ENCODE assay signal across 14 cellular contexts in the genomic region with DNA sequence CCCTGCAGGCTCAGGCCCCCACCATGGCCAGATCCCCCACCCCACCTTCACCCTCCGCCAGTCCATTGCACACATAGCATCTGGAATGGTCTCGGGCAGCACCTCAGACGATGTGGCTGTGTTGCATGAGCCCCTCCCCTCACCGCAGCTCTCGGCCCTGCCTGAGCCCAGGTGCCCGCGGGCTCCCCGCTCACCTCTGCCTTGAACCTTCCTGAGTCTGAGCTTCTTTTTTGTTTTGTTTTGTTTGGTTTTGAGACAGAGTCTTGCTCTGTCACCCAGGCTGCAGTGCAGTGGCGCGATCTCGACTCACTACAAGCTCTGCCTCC.
"Had no signal": no experiment of that assay in that cellular context is flagged by ENCODE, and none has a peak within 500 bp of the region (broad histone marks: within the 10 kb centered on the region; RNA-seq: fewer than 3 reads in every experiment).

No MANE protein-coding gene starts in this region.

- H3K27ac Mint-ChIP-seq: activated CD4-positive, alpha-beta memory T cell treated with anti-CD3 and anti-CD28 coated beads for 36 hours; activated naive CD4-positive, alpha-beta T cell treated with anti-CD3 and anti-CD28 coated beads for 36 hours; neural progenitor cell had no signal

- H3K27ac ChIP-seq: neural progenitor cell, pancreas, skin epidermis, stomach, thoracic aorta had no signal

- H3K4me1 ChIP-seq: neural progenitor cell, pancreas had no signal

- H3K4me3 ChIP-seq: neural progenitor cell, pancreas, skin epidermis, stomach, thoracic aorta had no signal

- H3K4me2 ChIP-seq: neural progenitor cell had no signal

- H3K9ac ChIP-seq: neural progenitor cell had no signal

- H2AFZ ChIP-seq: neural progenitor cell had no signal

- H3K9me3 Mint-ChIP-seq: activated CD4-positive, alpha-beta memory T cell treated with anti-CD3 and anti-CD28 coated beads for 36 hours; activated naive CD4-positive, alpha-beta T cell treated with anti-CD3 and anti-CD28 coated beads for 36 hours; activated T-helper 1 cell treated with anti-CD3 and anti-CD28 coated beads, Interleukin-12 subunit alpha, Interleukin-12 subunit beta, Interleukin-2, Interleukin-4 antibody, amounts not matched to agents 30 ng/mL and 10 ng/mL and 1 ng/mL, durations not matched to agents 14 hours and 24 hours and 36 hours; neural progenitor cell had no signal

- H3K4me3 Mint-ChIP-seq: activated CD4-positive, alpha-beta memory T cell treated with anti-CD3 and anti-CD28 coated beads for 36 hours; activated naive CD4-positive, alpha-beta T cell treated with anti-CD3 and anti-CD28 coated beads for 36 hours; activated T-helper 1 cell treated with anti-CD3 and anti-CD28 coated beads, Interleukin-12 subunit alpha, Interleukin-12 subunit beta, Interleukin-2, Interleukin-4 antibody, amounts not matched to agents 30 ng/mL and 10 ng/mL and 1 ng/mL, durations not matched to agents 14 hours and 24 hours and 36 hours; neural progenitor cell had no signal

- H3K27me3 Mint-ChIP-seq: activated CD4-positive, alpha-beta memory T cell treated with anti-CD3 and anti-CD28 coated beads for 36 hours had no signal

- H3K27me3 ChIP-seq: neural progenitor cell, pancreas, stomach had no signal

- H3K36me3 ChIP-seq: neural progenitor cell, pancreas, stomach, thoracic aorta had no signal

- H3K9me3 ChIP-seq: pancreas, stomach, thoracic aorta had no signal

- DNase-seq: activated CD4-positive, CD25-positive, alpha-beta regulatory T cell; activated CD8-positive, alpha-beta memory T cell treated with anti-CD3 and anti-CD28 coated beads, Interleukin-2, amount 50 U/mL, for 48 hours; activated naive CD4-positive, alpha-beta T cell treated with anti-CD3 and anti-CD28 coated beads for 36 hours; cortex of kidney; effector memory CD4-positive, alpha-beta T cell; hippocampal formation; kidney glomerular epithelial cell had no signal
